20 cellular contexts compared by ENCODE assay signal in genomic region chr1:116690809-116691323, GRCh38. TPM values are rescaled to one million over a fixed set of nuclear protein-coding genes. Genes with fewer than 3 reads are reported as not detected.
DNase-seq lines count a peak whose midpoint lies in the region; ATAC-seq and TF ChIP-seq lines count a peak whose summit lies in the region.
"Had no signal": no experiment of that assay in that cellular context is flagged by ENCODE, and none has a peak within 500 bp of the region (broad histone marks: within the 10 kb centered on the region; RNA-seq: fewer than 3 reads in every experiment).

No MANE protein-coding gene starts in this region.

- no peaks in the 10 kb centered on the region for H3K9me3 ChIP-seq in gastrocnemius medialis
- H3K9me3 ChIP-seq: colonic mucosa, esophagus muscularis mucosa had no signal

- no peak for TF ChIP-seq POLR2A in gastrocnemius medialis (IDR thresholded peaks at IDR 0.05)

- DNase-seq in NCI-H748 (lab: John Stamatoyannopoulos, UW; ENCODE audit: unreplicated experiment) (peak; percentile 26), NCI-H748 treated with DMSO at 0.1 percent for 48 hours (lab: John Stamatoyannopoulos, UW) (no peak), fibroblast of the conjunctiva (ENCODE audit: low read depth) (peak; percentile 31), coronary artery (ENCODE audit: low spot score) (no peak), gastrocnemius medialis (no peak), UCSD-AML1 (lab: John Stamatoyannopoulos, UW; ENCODE audit: unreplicated experiment) (no peak)
- no peak for DNase-seq in activated CD8-positive, alpha-beta memory T cell treated with anti-CD3 and anti-CD28 coated beads, Interleukin-2, amount 50 U/mL, for 4 hours
- DNase-seq: ACHN; activated CD4-positive, alpha-beta T cell treated with anti-CD3 and anti-CD28 coated beads, Interleukin-2, amount 50 U/mL, for 1 hour; activated naive CD4-positive, alpha-beta T cell treated with anti-CD3 and anti-CD28 coated beads for 36 hours; colonic mucosa; mesendoderm; NCI-H1092; NCI-H510A treated with DMSO at 0.1 percent for 48 hours; SHP77; stimulated activated naive CD8-positive, alpha-beta T cell treated with anti-CD3 and anti-CD28 coated beads, Interleukin-15, Interleukin-2, amounts not matched to agents 100 U/mL and 50 U/mL, for 24 hours; T1000 had no signal

- no peak for TF ChIP-seq CTCF in coronary artery (IDR thresholded peaks at IDR 0.05)
- TF ChIP-seq CTCF in gastrocnemius medialis (IDR thresholded peaks at IDR 0.05 in 4 of 5, conservative IDR thresholded peaks at IDR 0.05 in 1 of 5), result no peak

- no peaks in the 10 kb centered on the region for H3K4me1 ChIP-seq in gastrocnemius medialis
- H3K4me1 ChIP-seq: colonic mucosa had no signal

- H3K36me3 ChIP-seq in gastrocnemius medialis, result no peaks in the 10 kb centered on the region
- H3K36me3 ChIP-seq: colonic mucosa, esophagus muscularis mucosa had no signal

- ATAC-seq in SK-N-SH treated with all-trans-retinoic acid at 6 μM for 48 hours, result peak; percentile 68; the same call in 2 of the 3 replicates
- no peak for ATAC-seq in gastrocnemius medialis
- ATAC-seq: left lobe of liver; stimulated activated naive CD8-positive, alpha-beta T cell treated with anti-CD3 and anti-CD28 coated beads, Interleukin-15, Interleukin-2, amounts not matched to agents 100 U/mL and 50 U/mL, for 24 hours had no signal

- intact Hi-C loops in gastrocnemius medialis (cut with DNase I; ENCODE audit: low total_unique reads), result no loop called here

- H3K27me3 ChIP-seq in gastrocnemius medialis, result no peaks in the 10 kb centered on the region
- H3K27me3 ChIP-seq: colonic mucosa, esophagus muscularis mucosa had no signal

- in situ Hi-C loops in gastrocnemius medialis (cut with MboI; ENCODE audit: low sequenced_read_pairs in 4 of 4), result no loop called here

- H3K27ac ChIP-seq in coronary artery, result no peak overlapping the region
- no peak overlapping the region for H3K27ac ChIP-seq in gastrocnemius medialis
- H3K27ac ChIP-seq: colonic mucosa, esophagus muscularis mucosa had no signal

- H3K4me3 ChIP-seq in coronary artery, result no peak overlapping the region
- no peak overlapping the region for H3K4me3 ChIP-seq in gastrocnemius medialis
- H3K4me3 ChIP-seq: colonic mucosa, esophagus muscularis mucosa had no signal

TF ChIP-seq in SK-N-SH treated with all-trans-retinoic acid at 6 μM for 48 hours, 23 proteins besides CTCF, POLR2A, EP300 and RAD21:
- TF ChIP-seq ESRRG (CRISPR knock-in tag; IDR thresholded peaks at IDR 0.05), result no peak
- TF ChIP-seq ZFP3 (CRISPR knock-in tag; IDR thresholded peaks at IDR 0.05), result no peak
- no peak for TF ChIP-seq TCF4 (CRISPR knock-in tag; IDR thresholded peaks at IDR 0.05; ENCODE audit: borderline replicate concordance)
- TF ChIP-seq PPARA (CRISPR knock-in tag; IDR thresholded peaks at IDR 0.05; ENCODE audit: borderline replicate concordance), result no peak
- TF ChIP-seq BACH2 (CRISPR knock-in tag; IDR thresholded peaks at IDR 0.05; ENCODE audit: borderline replicate concordance), result no peak
- TF ChIP-seq SNAI2 (CRISPR knock-in tag; IDR thresholded peaks at IDR 0.05), result no peak
- TF ChIP-seq ZFP30 (CRISPR knock-in tag; IDR thresholded peaks at IDR 0.05), result no peak
- TF ChIP-seq TSHZ2 (CRISPR knock-in tag; IDR thresholded peaks at IDR 0.05), result no peak
- no peak for TF ChIP-seq OSR1 (CRISPR knock-in tag; IDR thresholded peaks at IDR 0.05)
- no peak for TF ChIP-seq ZNF8 (CRISPR knock-in tag; IDR thresholded peaks at IDR 0.05)
- TF ChIP-seq ZC3H10 (CRISPR knock-in tag; IDR thresholded peaks at IDR 0.05), result no peak
- no peak for TF ChIP-seq RARB (CRISPR knock-in tag; IDR thresholded peaks at IDR 0.05)
- TF ChIP-seq ISL1 (CRISPR knock-in tag; IDR thresholded peaks at IDR 0.05), result no peak
- TF ChIP-seq ARNTL (CRISPR knock-in tag; IDR thresholded peaks at IDR 0.05; ENCODE audit: borderline replicate concordance, low read depth), result no peak
- TF ChIP-seq GLIS3 (CRISPR knock-in tag; IDR thresholded peaks at IDR 0.05), result no peak

RNA-seq across cellular contexts. Expression of gene IGSF3, which starts 23.3 kb away (rescaled TPM):
- total RNA-seq in gastrocnemius medialis, result 1 to 10 TPM in 1 of 4 donors, under 1 TPM in 3; 0.25 to 1.2 (median 0.72) TPM

Comparison
In these comparisons a context has a peak if more than half of its experiments do, and no peak if none do; other contexts are left out.
1. DNase-seq: peak in NCI-H748 (single experiment) and fibroblast of the conjunctiva (single experiment); none in NCI-H748 treated with DMSO at 0.1 percent for 48 hours (single experiment), coronary artery (single experiment), activated CD8-positive, alpha-beta memory T cell treated with anti-CD3 and anti-CD28 coated beads, Interleukin-2, amount 50 U/mL, for 4 hours (single experiment), gastrocnemius medialis (0 of 2) and UCSD-AML1 (single experiment).